ENCODE assay signal across 29 cellular contexts in the genomic region with DNA sequence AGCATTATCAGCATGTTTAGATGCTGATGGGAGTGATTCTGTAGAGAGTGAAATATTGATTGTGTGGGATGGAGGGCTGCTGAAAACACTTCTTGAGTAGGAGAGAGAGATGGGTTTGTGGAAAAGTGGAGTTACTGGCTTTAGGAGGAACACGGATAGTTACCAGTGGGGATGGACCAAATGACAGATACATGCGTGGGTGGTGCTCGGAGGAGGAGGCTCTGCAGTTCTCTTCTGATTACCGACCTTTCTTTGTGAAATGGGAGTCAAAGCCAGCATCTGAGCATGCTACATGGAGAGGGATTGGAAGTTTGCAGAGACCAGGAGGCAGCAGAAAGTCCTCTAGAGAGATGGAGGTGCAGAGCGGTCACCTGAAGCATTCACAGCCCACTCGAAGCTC. TPM values are rescaled to one million over a fixed set of nuclear protein-coding genes. Genes with fewer than 3 reads are reported as not detected.
A peak's percentile ranks its signal among the peaks of the same experiment; 100 is the strongest.
DNase-seq lines count a peak whose midpoint lies in the region; ATAC-seq and TF ChIP-seq lines count a peak whose summit lies in the region.
"Had no signal": no experiment of that assay in that cellular context is flagged by ENCODE, and none has a peak within 500 bp of the region (broad histone marks: within the 10 kb centered on the region; RNA-seq: fewer than 3 reads in every experiment).

No MANE protein-coding gene starts in this region.

- H3K4me1 Mint-ChIP-seq in naive thymus-derived CD8-positive, alpha-beta T cell = peaks cover 36 to 68% (median 50%) of the 10 kb centered on the region in 4 donors

- TF ChIP-seq CTCF in left ventricle myocardium inferior (IDR thresholded peaks at IDR 0.05; ENCODE audit: borderline replicate concordance) (no peak), vagina (IDR thresholded peaks at IDR 0.05) (no peak)

- no peaks in the 10 kb centered on the region for H3K9me3 Mint-ChIP-seq in naive thymus-derived CD8-positive, alpha-beta T cell
- H3K9me3 Mint-ChIP-seq: activated T-cell treated with anti-CD3 and anti-CD28 coated beads, Interleukin-2, amount 50 U/mL, for 24 hours; neural crest cell; stimulated activated naive CD8-positive, alpha-beta T cell treated with anti-CD3 and anti-CD28 coated beads, Interleukin-15, Interleukin-2, amounts not matched to agents 100 ng/mL and 50 ng/mL, for 24 hours had no signal

- H3K27me3 Mint-ChIP-seq in naive thymus-derived CD8-positive, alpha-beta T cell = no peaks in the 10 kb centered on the region
- H3K27me3 Mint-ChIP-seq: activated T-cell treated with anti-CD3 and anti-CD28 coated beads, Interleukin-2, amount 50 U/mL, for 24 hours; brain; stimulated activated naive CD8-positive, alpha-beta T cell treated with anti-CD3 and anti-CD28 coated beads, Interleukin-15, Interleukin-2, amounts not matched to agents 100 ng/mL and 50 ng/mL, for 24 hours had no signal

- no peak overlapping the region for H3K4me3 ChIP-seq in left ventricle myocardium inferior
- H3K4me3 ChIP-seq in vagina = no peak overlapping the region
- H3K4me3 ChIP-seq: HAP-1, mucosa of descending colon, pancreas, thyroid gland had no signal

- POLR2A ChIA-PET in naive thymus-derived CD8-positive, alpha-beta T cell (lab: Charles Lee) = no interaction called here

- TF ChIP-seq POLR2A in vagina (IDR thresholded peaks at IDR 0.05) = no peak

- H3K4me3 Mint-ChIP-seq in naive thymus-derived CD8-positive, alpha-beta T cell = no peak overlapping the region
- H3K4me3 Mint-ChIP-seq: activated T-cell treated with anti-CD3 and anti-CD28 coated beads, Interleukin-2, amount 50 U/mL, for 24 hours; brain; stimulated activated naive CD8-positive, alpha-beta T cell treated with anti-CD3 and anti-CD28 coated beads, Interleukin-15, Interleukin-2, amounts not matched to agents 100 ng/mL and 50 ng/mL, for 24 hours had no signal

- DNase-seq in left ventricle myocardium inferior (no peak), Right ventricle myocardium inferior (ENCODE audit: missing footprints) (no peak), vagina (ENCODE audit: extremely low spot score in 2 of 2) (peak; percentile 22 to 58), cortex of kidney (lab: John Stamatoyannopoulos, UW) (no peak)
- no peak for DNase-seq in naive thymus-derived CD8-positive, alpha-beta T cell
- DNase-seq: activated naive CD4-positive, alpha-beta T cell; activated T-cell treated with anti-CD3 and anti-CD28 coated beads, Interleukin-2, amount 50 U/mL, for 24 hours; BE2C; cerebellar nuclear complex; DMS153; MM.1S; mucosa of descending colon; NCI-H1105 treated with DMSO at 0.1 percent for 48 hours; NCI-H1930; NCI-H2171 treated with DMSO at 0.1 percent for 48 hours; NCI-H510A; RPMI8226; small intestine; T-helper 1 cell; thyroid gland had no signal

- H3K27ac Mint-ChIP-seq in naive thymus-derived CD8-positive, alpha-beta T cell = peak overlapping the region in 9 of 10 donors; percentile 0 to 89 (median 61)

- H3K27me3 ChIP-seq in left ventricle myocardium inferior (ENCODE audit: low read depth) (no peaks in the 10 kb centered on the region), vagina (no peaks in the 10 kb centered on the region)
- H3K27me3 ChIP-seq: BE2C, pancreas, thyroid gland had no signal

- intact Hi-C loops in left ventricle myocardium inferior (cut with micrococcal nuclease) (no loop called here), Right ventricle myocardium inferior (cut with DNase I) (no loop called here), vagina (cut with DNase I) (no loop called here)

- H3K27ac ChIP-seq in left ventricle myocardium inferior (replicated peaks) (peak overlapping the region; percentile 57), angular gyrus (ENCODE audit: low read depth, low read length) (peak overlapping the region; percentile 75), vagina (no peak overlapping the region)
- H3K27ac ChIP-seq: KMS-11, pancreas, thyroid gland had no signal

- no peaks in the 10 kb centered on the region for H3K9me3 ChIP-seq in left ventricle myocardium inferior (replicated peaks)
- no peaks in the 10 kb centered on the region for H3K9me3 ChIP-seq in vagina
- H3K9me3 ChIP-seq: BE2C, HAP-1, mucosa of descending colon, pancreas, thyroid gland had no signal

- peaks cover 39% of the 10 kb centered on the region for H3K4me1 ChIP-seq in left ventricle myocardium inferior
- peaks cover 9% of the 10 kb centered on the region for H3K4me1 ChIP-seq in vagina
- H3K4me1 ChIP-seq: HAP-1, thyroid gland had no signal

- H3K36me3 ChIP-seq in left ventricle myocardium inferior (peaks cover 24% of the 10 kb centered on the region), vagina (peaks cover 0 to 6% of the 10 kb centered on the region in 2 donors)
- H3K36me3 ChIP-seq: HAP-1, thyroid gland had no signal

- peaks cover 11 to 70% (median 39%) of the 10 kb centered on the region in 3 donors for H3K36me3 Mint-ChIP-seq in naive thymus-derived CD8-positive, alpha-beta T cell

- ATAC-seq in Right ventricle myocardium inferior = no peak
- no peak for ATAC-seq in naive thymus-derived CD8-positive, alpha-beta T cell
- no peak for ATAC-seq in HG03025 (IDR thresholded peaks at IDR 0.05; ENCODE audit: low FRiP score, unreplicated experiment)
- no peak for ATAC-seq in HG03342 (IDR thresholded peaks at IDR 0.05; ENCODE audit: unreplicated experiment)
- ATAC-seq: mucosa of descending colon, pancreas had no signal

RNA-seq across cellular contexts. Expression of a gene that starts 26.3 kb away (rescaled TPM):
- total RNA-seq in left ventricle myocardium inferior (17.9 TPM), Right ventricle myocardium inferior (16.9 TPM), vagina (17.2 TPM)
- 10 to 100 TPM; 39.5 to 42.7 TPM for total RNA-seq in naive thymus-derived CD8-positive, alpha-beta T cell
- polyA plus RNA-seq in naive thymus-derived CD8-positive, alpha-beta T cell = 10 to 100 TPM; 10.3 to 15.5 (median 15.2) TPM

Comparison
In these comparisons a context has a peak if more than half of its experiments do, and no peak if none do; other contexts are left out.
1. DNase-seq: peak in vagina (2 of 2); none in left ventricle myocardium inferior (single experiment), Right ventricle myocardium inferior (single experiment), naive thymus-derived CD8-positive, alpha-beta T cell (0 of 10) and cortex of kidney (single experiment).